In the genomic region with DNA sequence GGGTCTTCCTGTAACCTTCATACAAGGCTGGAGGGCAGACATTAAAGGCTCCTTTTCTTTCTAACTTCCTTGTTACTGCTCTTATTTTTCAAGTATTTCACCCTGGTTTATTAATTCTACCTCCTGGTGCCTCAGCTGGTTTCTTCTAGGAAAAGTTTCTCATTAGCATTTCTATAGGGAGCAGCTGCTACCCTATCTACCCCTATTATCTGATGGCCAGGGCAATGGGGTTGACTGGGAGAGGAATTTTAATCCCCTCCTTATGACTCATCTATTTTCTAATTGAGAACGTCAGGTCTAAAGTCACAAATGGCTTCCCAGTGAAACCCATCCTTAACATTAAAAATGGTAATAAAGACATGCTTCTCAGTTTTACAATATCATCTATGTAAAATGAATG, we compare ENCODE assay signal across 2 cellular contexts.
TF ChIP-seq lines count a peak whose summit lies in the region.

No MANE protein-coding gene starts in this region.

TF ChIP-seq in H1, 55 proteins besides CTCF, POLR2A, EP300 and RAD21 (continues in another document):
- TF ChIP-seq, protein P1, sequence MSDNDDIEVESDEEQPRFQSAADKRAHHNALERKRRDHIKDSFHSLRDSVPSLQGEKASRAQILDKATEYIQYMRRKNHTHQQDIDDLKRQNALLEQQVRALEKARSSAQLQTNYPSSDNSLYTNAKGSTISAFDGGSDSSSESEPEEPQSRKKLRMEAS (IDR thresholded peaks at IDR 0.05): no peak
- peak; percentile 27; the same call in 1 of the 2 replicates for TF ChIP-seq POU5F1 (IDR thresholded peaks at IDR 0.05; ENCODE audit: low read depth, low read length)
- no peak for TF ChIP-seq ASH2L (IDR thresholded peaks at IDR 0.05; ENCODE audit: low read length)
- TF ChIP-seq CTBP2 (IDR thresholded peaks at IDR 0.05; ENCODE audit: borderline replicate concordance, insufficient read depth, insufficient read length, low read length): no peak
- TF ChIP-seq SP2 (IDR thresholded peaks at IDR 0.05; ENCODE audit: low read length): no peak
- TF ChIP-seq SP4 (IDR thresholded peaks at IDR 0.05; ENCODE audit: low read length): no peak
- TF ChIP-seq HDAC6 (IDR thresholded peaks at IDR 0.05; ENCODE audit: low read depth, low read length): no peak
- TF ChIP-seq CBX8 (IDR thresholded peaks at IDR 0.05; ENCODE audit: borderline replicate concordance, low read depth, low read length): no peak
- peak; percentile 56 to 77 for TF ChIP-seq BCL11A (IDR thresholded peaks at IDR 0.05; ENCODE audit: low read depth in 2 of 2, low read length in 2 of 2)
- TF ChIP-seq CHD1 (IDR thresholded peaks at IDR 0.05; ENCODE audit: low read depth, low read length): no peak
- no peak for TF ChIP-seq SIX5 (IDR thresholded peaks at IDR 0.05; ENCODE audit: low read depth, low read length)
- no peak for TF ChIP-seq FOSL1 (IDR thresholded peaks at IDR 0.05; ENCODE audit: insufficient read depth, low read depth, low read length)
- no peak for TF ChIP-seq KDM1A (IDR thresholded peaks at IDR 0.05; ENCODE audit: borderline replicate concordance, low read length)
- no peak for TF ChIP-seq KDM5A (IDR thresholded peaks at IDR 0.05; ENCODE audit: low read length)
- no peak for TF ChIP-seq GTF2F1 (IDR thresholded peaks at IDR 0.05; ENCODE audit: borderline replicate concordance, low read depth, low read length)
- TF ChIP-seq NANOG (IDR thresholded peaks at IDR 0.05; ENCODE audit: insufficient read depth, low read depth, low read length, poor library complexity, severe bottlenecking): peak; percentile 43
- peak; percentile 77 for TF ChIP-seq JUN (IDR thresholded peaks at IDR 0.05; ENCODE audit: low read depth, low read length)
- peak; percentile 87 for TF ChIP-seq TCF12 (IDR thresholded peaks at IDR 0.05; ENCODE audit: low read depth, low read length)
- no peak for TF ChIP-seq POLR2AphosphoS5 (IDR thresholded peaks at IDR 0.05; ENCODE audit: low read depth, low read length)
- no peak for TF ChIP-seq RFX5 (IDR thresholded peaks at IDR 0.05; ENCODE audit: borderline replicate concordance, low read depth, low read length)
- TF ChIP-seq SP1 (IDR thresholded peaks at IDR 0.05; ENCODE audit: low read depth, low read length): peak; percentile 53; the same call in 1 of the 2 replicates
- no peak for TF ChIP-seq ZNF274 (IDR thresholded peaks at IDR 0.05; ENCODE audit: borderline replicate concordance, extremely low read depth, low read length)
- no peak for TF ChIP-seq EGR1 (IDR thresholded peaks at IDR 0.05; ENCODE audit: borderline replicate concordance, low read depth, low read length)
- TF ChIP-seq, protein P2, sequence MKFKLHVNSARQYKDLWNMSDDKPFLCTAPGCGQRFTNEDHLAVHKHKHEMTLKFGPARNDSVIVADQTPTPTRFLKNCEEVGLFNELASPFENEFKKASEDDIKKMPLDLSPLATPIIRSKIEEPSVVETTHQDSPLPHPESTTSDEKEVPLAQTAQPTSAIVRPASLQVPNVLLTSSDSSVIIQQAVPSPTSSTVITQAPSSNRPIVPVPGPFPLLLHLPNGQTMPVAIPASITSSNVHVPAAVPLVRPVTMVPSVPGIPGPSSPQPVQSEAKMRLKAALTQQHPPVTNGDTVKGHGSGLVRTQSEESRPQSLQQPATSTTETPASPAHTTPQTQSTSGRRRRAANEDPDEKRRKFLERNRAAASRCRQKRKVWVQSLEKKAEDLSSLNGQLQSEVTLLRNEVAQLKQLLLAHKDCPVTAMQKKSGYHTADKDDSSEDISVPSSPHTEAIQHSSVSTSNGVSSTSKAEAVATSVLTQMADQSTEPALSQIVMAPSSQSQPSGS (IDR thresholded peaks at IDR 0.05; ENCODE audit: low read length): peak; percentile 78; the same call in 1 of the 2 replicates

TF ChIP-seq in neural cell, 6 proteins besides CTCF, POLR2A, EP300 and RAD21:
- TF ChIP-seq, protein P3, sequence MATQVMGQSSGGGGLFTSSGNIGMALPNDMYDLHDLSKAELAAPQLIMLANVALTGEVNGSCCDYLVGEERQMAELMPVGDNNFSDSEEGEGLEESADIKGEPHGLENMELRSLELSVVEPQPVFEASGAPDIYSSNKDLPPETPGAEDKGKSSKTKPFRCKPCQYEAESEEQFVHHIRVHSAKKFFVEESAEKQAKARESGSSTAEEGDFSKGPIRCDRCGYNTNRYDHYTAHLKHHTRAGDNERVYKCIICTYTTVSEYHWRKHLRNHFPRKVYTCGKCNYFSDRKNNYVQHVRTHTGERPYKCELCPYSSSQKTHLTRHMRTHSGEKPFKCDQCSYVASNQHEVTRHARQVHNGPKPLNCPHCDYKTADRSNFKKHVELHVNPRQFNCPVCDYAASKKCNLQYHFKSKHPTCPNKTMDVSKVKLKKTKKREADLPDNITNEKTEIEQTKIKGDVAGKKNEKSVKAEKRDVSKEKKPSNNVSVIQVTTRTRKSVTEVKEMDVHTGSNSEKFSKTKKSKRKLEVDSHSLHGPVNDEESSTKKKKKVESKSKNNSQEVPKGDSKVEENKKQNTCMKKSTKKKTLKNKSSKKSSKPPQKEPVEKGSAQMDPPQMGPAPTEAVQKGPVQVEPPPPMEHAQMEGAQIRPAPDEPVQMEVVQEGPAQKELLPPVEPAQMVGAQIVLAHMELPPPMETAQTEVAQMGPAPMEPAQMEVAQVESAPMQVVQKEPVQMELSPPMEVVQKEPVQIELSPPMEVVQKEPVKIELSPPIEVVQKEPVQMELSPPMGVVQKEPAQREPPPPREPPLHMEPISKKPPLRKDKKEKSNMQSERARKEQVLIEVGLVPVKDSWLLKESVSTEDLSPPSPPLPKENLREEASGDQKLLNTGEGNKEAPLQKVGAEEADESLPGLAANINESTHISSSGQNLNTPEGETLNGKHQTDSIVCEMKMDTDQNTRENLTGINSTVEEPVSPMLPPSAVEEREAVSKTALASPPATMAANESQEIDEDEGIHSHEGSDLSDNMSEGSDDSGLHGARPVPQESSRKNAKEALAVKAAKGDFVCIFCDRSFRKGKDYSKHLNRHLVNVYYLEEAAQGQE (IDR thresholded peaks at IDR 0.05; ENCODE audit: borderline replicate concordance): no peak
- TF ChIP-seq MXI1 (conservative IDR thresholded peaks at IDR 0.05; ENCODE audit: poor library complexity, severe bottlenecking): no peak
- TF ChIP-seq TAF1 (IDR thresholded peaks at IDR 0.05; ENCODE audit: low read depth): no peak
- no peak for TF ChIP-seq POLR2AphosphoS5 (IDR thresholded peaks at IDR 0.05)
- TF ChIP-seq SMC3 (conservative IDR thresholded peaks at IDR 0.05; ENCODE audit: poor library complexity): no peak
- TF ChIP-seq EZH2 (IDR thresholded peaks at IDR 0.05; ENCODE audit: borderline replicate concordance, insufficient read depth, low read length, poor library complexity, severe bottlenecking): no peak
